Comparison of ENCODE assay signal across 1 cellular context in the genomic region with DNA sequence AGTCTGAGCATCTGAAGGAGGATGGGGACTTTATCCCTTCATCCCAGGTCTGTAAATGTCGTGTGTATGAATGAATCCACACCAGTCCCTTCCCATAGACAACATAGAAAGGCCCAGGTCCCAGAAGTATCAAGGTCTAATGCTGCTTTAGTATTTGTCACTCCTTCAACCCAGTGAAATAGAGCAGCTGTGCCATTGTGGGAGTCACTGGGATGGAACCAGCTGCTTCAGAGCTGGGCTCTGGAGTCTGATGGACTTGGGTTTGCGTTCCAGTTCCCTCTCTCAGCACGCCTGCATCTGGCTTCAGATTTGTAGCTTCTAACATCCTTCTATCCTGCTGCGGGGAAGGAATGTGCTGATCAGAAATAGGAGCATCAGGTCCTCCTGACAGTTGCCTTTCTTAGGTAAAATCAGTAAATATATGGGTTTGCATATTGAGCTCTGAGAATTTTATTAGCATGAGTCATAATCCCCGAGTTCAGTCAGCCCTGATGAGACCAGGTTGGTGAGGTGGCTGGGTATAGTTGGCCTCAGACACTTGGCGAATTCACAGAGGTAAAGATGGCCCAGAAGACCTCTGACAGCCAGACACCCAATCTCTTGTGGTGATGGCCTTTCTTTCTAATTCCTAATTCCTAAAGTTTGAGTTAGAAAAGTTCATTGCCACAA.
TF ChIP-seq lines count a peak whose summit lies in the region.

No MANE protein-coding gene starts in this region.

TF ChIP-seq in H1, 55 proteins besides CTCF, POLR2A, EP300 and RAD21:
- no peak for TF ChIP-seq KDM5A (IDR thresholded peaks at IDR 0.05; ENCODE audit: low read length)
- TF ChIP-seq, protein P1, sequence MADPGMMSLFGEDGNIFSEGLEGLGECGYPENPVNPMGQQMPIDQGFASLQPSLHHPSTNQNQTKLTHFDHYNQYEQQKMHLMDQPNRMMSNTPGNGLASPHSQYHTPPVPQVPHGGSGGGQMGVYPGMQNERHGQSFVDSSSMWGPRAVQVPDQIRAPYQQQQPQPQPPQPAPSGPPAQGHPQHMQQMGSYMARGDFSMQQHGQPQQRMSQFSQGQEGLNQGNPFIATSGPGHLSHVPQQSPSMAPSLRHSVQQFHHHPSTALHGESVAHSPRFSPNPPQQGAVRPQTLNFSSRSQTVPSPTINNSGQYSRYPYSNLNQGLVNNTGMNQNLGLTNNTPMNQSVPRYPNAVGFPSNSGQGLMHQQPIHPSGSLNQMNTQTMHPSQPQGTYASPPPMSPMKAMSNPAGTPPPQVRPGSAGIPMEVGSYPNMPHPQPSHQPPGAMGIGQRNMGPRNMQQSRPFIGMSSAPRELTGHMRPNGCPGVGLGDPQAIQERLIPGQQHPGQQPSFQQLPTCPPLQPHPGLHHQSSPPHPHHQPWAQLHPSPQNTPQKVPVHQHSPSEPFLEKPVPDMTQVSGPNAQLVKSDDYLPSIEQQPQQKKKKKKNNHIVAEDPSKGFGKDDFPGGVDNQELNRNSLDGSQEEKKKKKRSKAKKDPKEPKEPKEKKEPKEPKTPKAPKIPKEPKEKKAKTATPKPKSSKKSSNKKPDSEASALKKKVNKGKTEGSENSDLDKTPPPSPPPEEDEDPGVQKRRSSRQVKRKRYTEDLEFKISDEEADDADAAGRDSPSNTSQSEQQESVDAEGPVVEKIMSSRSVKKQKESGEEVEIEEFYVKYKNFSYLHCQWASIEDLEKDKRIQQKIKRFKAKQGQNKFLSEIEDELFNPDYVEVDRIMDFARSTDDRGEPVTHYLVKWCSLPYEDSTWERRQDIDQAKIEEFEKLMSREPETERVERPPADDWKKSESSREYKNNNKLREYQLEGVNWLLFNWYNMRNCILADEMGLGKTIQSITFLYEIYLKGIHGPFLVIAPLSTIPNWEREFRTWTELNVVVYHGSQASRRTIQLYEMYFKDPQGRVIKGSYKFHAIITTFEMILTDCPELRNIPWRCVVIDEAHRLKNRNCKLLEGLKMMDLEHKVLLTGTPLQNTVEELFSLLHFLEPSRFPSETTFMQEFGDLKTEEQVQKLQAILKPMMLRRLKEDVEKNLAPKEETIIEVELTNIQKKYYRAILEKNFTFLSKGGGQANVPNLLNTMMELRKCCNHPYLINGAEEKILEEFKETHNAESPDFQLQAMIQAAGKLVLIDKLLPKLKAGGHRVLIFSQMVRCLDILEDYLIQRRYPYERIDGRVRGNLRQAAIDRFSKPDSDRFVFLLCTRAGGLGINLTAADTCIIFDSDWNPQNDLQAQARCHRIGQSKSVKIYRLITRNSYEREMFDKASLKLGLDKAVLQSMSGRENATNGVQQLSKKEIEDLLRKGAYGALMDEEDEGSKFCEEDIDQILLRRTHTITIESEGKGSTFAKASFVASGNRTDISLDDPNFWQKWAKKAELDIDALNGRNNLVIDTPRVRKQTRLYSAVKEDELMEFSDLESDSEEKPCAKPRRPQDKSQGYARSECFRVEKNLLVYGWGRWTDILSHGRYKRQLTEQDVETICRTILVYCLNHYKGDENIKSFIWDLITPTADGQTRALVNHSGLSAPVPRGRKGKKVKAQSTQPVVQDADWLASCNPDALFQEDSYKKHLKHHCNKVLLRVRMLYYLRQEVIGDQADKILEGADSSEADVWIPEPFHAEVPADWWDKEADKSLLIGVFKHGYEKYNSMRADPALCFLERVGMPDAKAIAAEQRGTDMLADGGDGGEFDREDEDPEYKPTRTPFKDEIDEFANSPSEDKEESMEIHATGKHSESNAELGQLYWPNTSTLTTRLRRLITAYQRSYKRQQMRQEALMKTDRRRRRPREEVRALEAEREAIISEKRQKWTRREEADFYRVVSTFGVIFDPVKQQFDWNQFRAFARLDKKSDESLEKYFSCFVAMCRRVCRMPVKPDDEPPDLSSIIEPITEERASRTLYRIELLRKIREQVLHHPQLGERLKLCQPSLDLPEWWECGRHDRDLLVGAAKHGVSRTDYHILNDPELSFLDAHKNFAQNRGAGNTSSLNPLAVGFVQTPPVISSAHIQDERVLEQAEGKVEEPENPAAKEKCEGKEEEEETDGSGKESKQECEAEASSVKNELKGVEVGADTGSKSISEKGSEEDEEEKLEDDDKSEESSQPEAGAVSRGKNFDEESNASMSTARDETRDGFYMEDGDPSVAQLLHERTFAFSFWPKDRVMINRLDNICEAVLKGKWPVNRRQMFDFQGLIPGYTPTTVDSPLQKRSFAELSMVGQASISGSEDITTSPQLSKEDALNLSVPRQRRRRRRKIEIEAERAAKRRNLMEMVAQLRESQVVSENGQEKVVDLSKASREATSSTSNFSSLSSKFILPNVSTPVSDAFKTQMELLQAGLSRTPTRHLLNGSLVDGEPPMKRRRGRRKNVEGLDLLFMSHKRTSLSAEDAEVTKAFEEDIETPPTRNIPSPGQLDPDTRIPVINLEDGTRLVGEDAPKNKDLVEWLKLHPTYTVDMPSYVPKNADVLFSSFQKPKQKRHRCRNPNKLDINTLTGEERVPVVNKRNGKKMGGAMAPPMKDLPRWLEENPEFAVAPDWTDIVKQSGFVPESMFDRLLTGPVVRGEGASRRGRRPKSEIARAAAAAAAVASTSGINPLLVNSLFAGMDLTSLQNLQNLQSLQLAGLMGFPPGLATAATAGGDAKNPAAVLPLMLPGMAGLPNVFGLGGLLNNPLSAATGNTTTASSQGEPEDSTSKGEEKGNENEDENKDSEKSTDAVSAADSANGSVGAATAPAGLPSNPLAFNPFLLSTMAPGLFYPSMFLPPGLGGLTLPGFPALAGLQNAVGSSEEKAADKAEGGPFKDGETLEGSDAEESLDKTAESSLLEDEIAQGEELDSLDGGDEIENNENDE (IDR thresholded peaks at IDR 0.05; ENCODE audit: insufficient replicate concordance, low read length) = no peak
- no peak for TF ChIP-seq SRF (IDR thresholded peaks at IDR 0.05; ENCODE audit: low read depth, low read length)
- TF ChIP-seq KDM4A (IDR thresholded peaks at IDR 0.05; ENCODE audit: low read depth, low read length, severe bottlenecking) = no peak
- TF ChIP-seq KDM1A (IDR thresholded peaks at IDR 0.05; ENCODE audit: borderline replicate concordance, low read length) = no peak
- TF ChIP-seq, protein P2, sequence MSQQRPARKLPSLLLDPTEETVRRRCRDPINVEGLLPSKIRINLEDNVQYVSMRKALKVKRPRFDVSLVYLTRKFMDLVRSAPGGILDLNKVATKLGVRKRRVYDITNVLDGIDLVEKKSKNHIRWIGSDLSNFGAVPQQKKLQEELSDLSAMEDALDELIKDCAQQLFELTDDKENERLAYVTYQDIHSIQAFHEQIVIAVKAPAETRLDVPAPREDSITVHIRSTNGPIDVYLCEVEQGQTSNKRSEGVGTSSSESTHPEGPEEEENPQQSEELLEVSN (IDR thresholded peaks at IDR 0.05) = no peak
- no peak for TF ChIP-seq ZNF274 (IDR thresholded peaks at IDR 0.05; ENCODE audit: borderline replicate concordance, extremely low read depth, low read length)
- TF ChIP-seq, protein P3, sequence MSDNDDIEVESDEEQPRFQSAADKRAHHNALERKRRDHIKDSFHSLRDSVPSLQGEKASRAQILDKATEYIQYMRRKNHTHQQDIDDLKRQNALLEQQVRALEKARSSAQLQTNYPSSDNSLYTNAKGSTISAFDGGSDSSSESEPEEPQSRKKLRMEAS (IDR thresholded peaks at IDR 0.05) = no peak
- no peak for TF ChIP-seq NRF1 (IDR thresholded peaks at IDR 0.05; ENCODE audit: low read depth, low read length)
- TF ChIP-seq, protein P4, sequence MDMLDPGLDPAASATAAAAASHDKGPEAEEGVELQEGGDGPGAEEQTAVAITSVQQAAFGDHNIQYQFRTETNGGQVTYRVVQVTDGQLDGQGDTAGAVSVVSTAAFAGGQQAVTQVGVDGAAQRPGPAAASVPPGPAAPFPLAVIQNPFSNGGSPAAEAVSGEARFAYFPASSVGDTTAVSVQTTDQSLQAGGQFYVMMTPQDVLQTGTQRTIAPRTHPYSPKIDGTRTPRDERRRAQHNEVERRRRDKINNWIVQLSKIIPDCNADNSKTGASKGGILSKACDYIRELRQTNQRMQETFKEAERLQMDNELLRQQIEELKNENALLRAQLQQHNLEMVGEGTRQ (IDR thresholded peaks at IDR 0.05; ENCODE audit: low read length) = no peak
- no peak for TF ChIP-seq SUZ12 (IDR thresholded peaks at IDR 0.05; ENCODE audit: low read length)
- TF ChIP-seq RXRA (IDR thresholded peaks at IDR 0.05; ENCODE audit: insufficient read depth, low read depth, low read length) = no peak
- TF ChIP-seq RNF2 (IDR thresholded peaks at IDR 0.05; ENCODE audit: borderline replicate concordance, low read depth, low read length, missing control alignments, poor library complexity, severe bottlenecking) = no peak
- no peak for TF ChIP-seq CBX8 (IDR thresholded peaks at IDR 0.05; ENCODE audit: borderline replicate concordance, low read depth, low read length)
- TF ChIP-seq EGR1 (IDR thresholded peaks at IDR 0.05; ENCODE audit: borderline replicate concordance, low read depth, low read length) = no peak
- no peak for TF ChIP-seq YY1 (IDR thresholded peaks at IDR 0.05; ENCODE audit: low read depth, low read length)
- no peak for TF ChIP-seq SP4 (IDR thresholded peaks at IDR 0.05; ENCODE audit: low read length)
- TF ChIP-seq SAP30 (IDR thresholded peaks at IDR 0.05; ENCODE audit: insufficient read depth, insufficient replicate concordance, low read length) = no peak
- no peak for TF ChIP-seq EZH2 (IDR thresholded peaks at IDR 0.05; ENCODE audit: low read depth, low read length, severe bottlenecking)
- no peak for TF ChIP-seq BCL11A (IDR thresholded peaks at IDR 0.05; ENCODE audit: low read depth in 2 of 2, low read length in 2 of 2)
TF ChIP-seq in H1: peak in this region for 0.
